ENCODE assay signal across 15 cellular contexts in genomic region chr16:57611184-57611583, GRCh38. TPM values are rescaled to one million over a fixed set of nuclear protein-coding genes. Genes with fewer than 3 reads are reported as not detected.
DNase-seq lines count a peak whose midpoint lies in the region; ATAC-seq, FAIRE-seq and TF ChIP-seq lines count a peak whose summit lies in the region.
"Had no signal": no experiment of that assay in that cellular context is flagged by ENCODE, and none has a peak within 500 bp of the region (broad histone marks: within the 10 kb centered on the region; RNA-seq: fewer than 3 reads in every experiment).

No MANE protein-coding gene starts in this region.

- no peak for FAIRE-seq in bronchial epithelial cell (lab: Jason Lieb, UNC)
- FAIRE-seq: frontal cortex, keratinocyte had no signal

- H3K27me3 ChIP-seq in bronchial epithelial cell (ENCODE audit: control insufficient read depth, insufficient read depth, low read length), result no peaks in the 10 kb centered on the region
- H3K27me3 ChIP-seq: uterus had no signal

- peaks cover 44% of the 10 kb centered on the region for H3K4me1 Mint-ChIP-seq in activated naive CD4-positive, alpha-beta T cell treated with anti-CD3 and anti-CD28 coated beads for 36 hours (ENCODE audit: low read depth)
- H3K4me1 Mint-ChIP-seq in T-helper 1 cell treated with Interleukin-12 subunit alpha and Interleukin-12 subunit beta and Interleukin-4 antibody, amounts not matched to agents 30 μg/mL and 1 μg/mL, for 36 hours (ENCODE audit: low read depth), result peaks cover 41% of the 10 kb centered on the region
- peaks cover 82% of the 10 kb centered on the region for H3K4me1 Mint-ChIP-seq in stimulated activated effector memory CD8-positive, alpha-beta T cell treated with anti-CD3 and anti-CD28 coated beads, Interleukin-12 subunit alpha, Interleukin-12 subunit beta, amount 100 ng/mL, for 72 hours

- H3K27me3 Mint-ChIP-seq in activated naive CD4-positive, alpha-beta T cell treated with anti-CD3 and anti-CD28 coated beads for 36 hours (ENCODE audit: low read depth), result no peaks in the 10 kb centered on the region
- no peaks in the 10 kb centered on the region for H3K27me3 Mint-ChIP-seq in T-helper 1 cell treated with Interleukin-12 subunit alpha and Interleukin-12 subunit beta and Interleukin-4 antibody, amounts not matched to agents 30 μg/mL and 1 μg/mL, for 36 hours (ENCODE audit: low read depth)

- H3K27ac Mint-ChIP-seq in activated naive CD4-positive, alpha-beta T cell treated with anti-CD3 and anti-CD28 coated beads for 36 hours, result peak overlapping the region; percentile 86
- H3K27ac Mint-ChIP-seq in T-helper 1 cell treated with Interleukin-12 subunit alpha and Interleukin-12 subunit beta and Interleukin-4 antibody, amounts not matched to agents 30 μg/mL and 1 μg/mL, for 36 hours, result peak overlapping the region; percentile 73
- peak overlapping the region; percentile 97 for H3K27ac Mint-ChIP-seq in stimulated activated effector memory CD8-positive, alpha-beta T cell treated with anti-CD3 and anti-CD28 coated beads, Interleukin-12 subunit alpha, Interleukin-12 subunit beta, amount 100 ng/mL, for 72 hours
- H3K27ac Mint-ChIP-seq: dendritic cell treated with granulocyte-macrophage colony-stimulating factor and Interleukin-4, amounts not matched to agents 40 ng/mL and 50 ng/mL, for 4 days had no signal

- peak; percentile 22 for ATAC-seq in stimulated activated effector memory CD8-positive, alpha-beta T cell treated with anti-CD3 and anti-CD28 coated beads, Interleukin-12 subunit alpha, Interleukin-12 subunit beta, amount 100 ng/mL, for 72 hours

- intact Hi-C loops in activated naive CD4-positive, alpha-beta T cell treated with anti-CD3 and anti-CD28 coated beads for 36 hours (cut with micrococcal nuclease), result no loop called here

- H3K36me3 ChIP-seq in bronchial epithelial cell (ENCODE audit: control insufficient read depth, insufficient read depth, low read length), result no peaks in the 10 kb centered on the region
- H3K36me3 ChIP-seq: uterus had no signal

- peak; percentile 5 for DNase-seq in activated naive CD4-positive, alpha-beta T cell treated with anti-CD3 and anti-CD28 coated beads for 36 hours
- DNase-seq in activated naive CD4-positive, alpha-beta T cell treated with Interleukin-2 at 50 U/mL for 16 hours, result no peak
- DNase-seq in bronchial epithelial cell (ENCODE audit: low read depth), result peak; percentile 80
- no peak for DNase-seq in stimulated activated effector memory CD8-positive, alpha-beta T cell treated with anti-CD3 and anti-CD28 coated beads, Interleukin-12 subunit alpha, Interleukin-12 subunit beta, amount 100 ng/mL, for 72 hours (ENCODE audit: low spot score in 2 of 2)
- DNase-seq in NCI-H2196 (lab: John Stamatoyannopoulos, UW; ENCODE audit: unreplicated experiment), result no peak
- DNase-seq in HUDEP-2 (lab: John Stamatoyannopoulos, UW; ENCODE audit: unreplicated experiment in 76 of 76), result no peak
- no peak for DNase-seq in NCI-H774 (lab: John Stamatoyannopoulos, UW)
- DNase-seq: DMS153; MM.1S; stimulated activated CD4-positive, alpha-beta T cell treated with anti-CD3 and anti-CD28 coated beads, Interleukin-1b, Interleukin-23, amount 100 ng/mL, for 48 hours; uterus had no signal

- no peak overlapping the region for H3K4me3 Mint-ChIP-seq in activated naive CD4-positive, alpha-beta T cell treated with anti-CD3 and anti-CD28 coated beads for 36 hours
- no peak overlapping the region for H3K4me3 Mint-ChIP-seq in T-helper 1 cell treated with Interleukin-12 subunit alpha and Interleukin-12 subunit beta and Interleukin-4 antibody, amounts not matched to agents 30 μg/mL and 1 μg/mL, for 36 hours
- peak overlapping the region; percentile 63 for H3K4me3 Mint-ChIP-seq in stimulated activated effector memory CD8-positive, alpha-beta T cell treated with anti-CD3 and anti-CD28 coated beads, Interleukin-12 subunit alpha, Interleukin-12 subunit beta, amount 100 ng/mL, for 72 hours
- H3K4me3 Mint-ChIP-seq: dendritic cell treated with granulocyte-macrophage colony-stimulating factor and Interleukin-4, amounts not matched to agents 40 ng/mL and 50 ng/mL, for 4 days had no signal

- no peak for TF ChIP-seq CTCF in bronchial epithelial cell (IDR thresholded peaks at IDR 0.05; ENCODE audit: insufficient read depth, low read length, severe bottlenecking)

- H3K9me3 Mint-ChIP-seq in activated naive CD4-positive, alpha-beta T cell treated with anti-CD3 and anti-CD28 coated beads for 36 hours, result no peaks in the 10 kb centered on the region
- no peaks in the 10 kb centered on the region for H3K9me3 Mint-ChIP-seq in T-helper 1 cell treated with Interleukin-12 subunit alpha and Interleukin-12 subunit beta and Interleukin-4 antibody, amounts not matched to agents 30 μg/mL and 1 μg/mL, for 36 hours
- H3K9me3 Mint-ChIP-seq in stimulated activated effector memory CD8-positive, alpha-beta T cell treated with anti-CD3 and anti-CD28 coated beads, Interleukin-12 subunit alpha, Interleukin-12 subunit beta, amount 100 ng/mL, for 72 hours, result peaks cover 3% of the 10 kb centered on the region
- H3K9me3 Mint-ChIP-seq: dendritic cell treated with granulocyte-macrophage colony-stimulating factor and Interleukin-4, amounts not matched to agents 40 ng/mL and 50 ng/mL, for 4 days had no signal

- no peak overlapping the region for H3K4me3 ChIP-seq in bronchial epithelial cell (ENCODE audit: low read depth, low read length)
- H3K4me3 ChIP-seq: uterus had no signal

- CTCF ChIA-PET in activated naive CD4-positive, alpha-beta T cell treated with anti-CD3 and anti-CD28 coated beads for 36 hours (lab: Charles Lee), result interaction anchor here (1.9 to 6.9 kb wide), 4 partner anchors 11 to 36 kb away, joined by 6 to 106 read pairs (median 60); no protein-coding TSS in a partner anchor

- no peaks in the 10 kb centered on the region for H3K36me3 Mint-ChIP-seq in activated naive CD4-positive, alpha-beta T cell treated with anti-CD3 and anti-CD28 coated beads for 36 hours (ENCODE audit: low read depth)
- peaks cover 2% of the 10 kb centered on the region for H3K36me3 Mint-ChIP-seq in T-helper 1 cell treated with Interleukin-12 subunit alpha and Interleukin-12 subunit beta and Interleukin-4 antibody, amounts not matched to agents 30 μg/mL and 1 μg/mL, for 36 hours (ENCODE audit: low read depth)
- peaks cover 47% of the 10 kb centered on the region for H3K36me3 Mint-ChIP-seq in stimulated activated effector memory CD8-positive, alpha-beta T cell treated with anti-CD3 and anti-CD28 coated beads, Interleukin-12 subunit alpha, Interleukin-12 subunit beta, amount 100 ng/mL, for 72 hours

RNA-seq across cellular contexts. Expression of gene ADGRG1, which starts 17.2 kb away (rescaled TPM):
- total RNA-seq in activated naive CD4-positive, alpha-beta T cell treated with anti-CD3 and anti-CD28 coated beads for 36 hours, result 1 to 10 TPM in 1 of 2 experiments, under 1 TPM in 1; 0.93 to 1.0 TPM
- total RNA-seq in bronchial epithelial cell, result 21.1 and 45.3 TPM in 2 replicates

RNA-seq across cellular contexts. Expression of gene ADGRG3, which starts 56.9 kb away (rescaled TPM):
- under 1 TPM in 1 of 2 experiments, not detected in 1; 0.14 TPM for total RNA-seq in activated naive CD4-positive, alpha-beta T cell treated with anti-CD3 and anti-CD28 coated beads for 36 hours
- total RNA-seq in bronchial epithelial cell, result 0.13 TPM in 1 of 2 replicates, not detected in the other
- total RNA-seq: frontal cortex had no signal

Comparison
In these comparisons a context has a peak if more than half of its experiments do, and no peak if none do; other contexts are left out.
1. DNase-seq: peak in activated naive CD4-positive, alpha-beta T cell treated with anti-CD3 and anti-CD28 coated beads for 36 hours (single experiment) and bronchial epithelial cell (single experiment); none in activated naive CD4-positive, alpha-beta T cell treated with Interleukin-2 at 50 U/mL for 16 hours (single experiment), stimulated activated effector memory CD8-positive, alpha-beta T cell treated with anti-CD3 and anti-CD28 coated beads, Interleukin-12 subunit alpha, Interleukin-12 subunit beta, amount 100 ng/mL, for 72 hours (0 of 2), NCI-H2196 (single experiment), HUDEP-2 (0 of 76) and NCI-H774 (single experiment).
2. RNA of gene ADGRG1, which starts 17.2 kb away (total RNA-seq): 21.1 to 45.3 TPM in bronchial epithelial cell; 0.93 to 1.0 TPM in activated naive CD4-positive, alpha-beta T cell treated with anti-CD3 and anti-CD28 coated beads for 36 hours; every median in the first group is over 10 times any median in the second.
3. Peak in every context shown above with its lines, with median percentiles within 50 percentile points of each other: H3K27ac Mint-ChIP-seq.